25 cellular contexts compared by ENCODE assay signal in genomic region chr3:147423601-147424324, GRCh38. TPM values are rescaled to one million over a fixed set of nuclear protein-coding genes. Genes with fewer than 3 reads are reported as not detected.
DNase-seq lines count a peak whose midpoint lies in the region; FAIRE-seq and TF ChIP-seq lines count a peak whose summit lies in the region.
"Had no signal": no experiment of that assay in that cellular context is flagged by ENCODE, and none has a peak within 500 bp of the region (broad histone marks: within the 10 kb centered on the region; RNA-seq: fewer than 3 reads in every experiment).

No MANE protein-coding gene starts in this region.

- H3K27ac Mint-ChIP-seq in neural crest cell (ENCODE audit: unreplicated experiment): no peak overlapping the region
- H3K27ac Mint-ChIP-seq: activated B cell treated with CpG ODN at 0.5 μM for 24 hours; activated T-helper 1 cell treated with anti-CD3 and anti-CD28 coated beads, Interleukin-12 subunit alpha, Interleukin-12 subunit beta, Interleukin-2, Interleukin-4 antibody, amounts not matched to agents 30 ng/mL and 10 ng/mL and 1 ng/mL, durations not matched to agents 14 hours and 24 hours and 36 hours; CD8-positive, alpha-beta T cell; natural killer cell treated with Interleukin-12 subunit alpha and Interleukin-12 subunit beta and Interleukin-15 and Interleukin-18, amount 100 ng/mL, for 72 hours had no signal

- H3K27me3 Mint-ChIP-seq in neural crest cell (ENCODE audit: low read depth): peaks cover 96% of the 10 kb centered on the region

- peaks cover 2% of the 10 kb centered on the region for H3K27me3 ChIP-seq in WERI-Rb-1 (ENCODE audit: insufficient read depth, low read depth, severe bottlenecking)
- peaks cover 70 to 99% of the 10 kb centered on the region in 2 experiments for H3K27me3 ChIP-seq in endothelial cell of umbilical vein (ENCODE audit: control insufficient read depth in 2 of 2, insufficient read depth in 2 of 2, low read length in 2 of 2)
- H3K27me3 ChIP-seq in HAP-1 (ENCODE audit: low read depth): no peaks in the 10 kb centered on the region; the same call in 1 of the 2 replicates

- POLR2A ChIA-PET in endothelial cell of umbilical vein (lab: Charles Lee): no interaction called here

- no TSS peak for BruUV-seq in endothelial cell of umbilical vein (replicated peaks; lab: Mats Ljungman, UMichigan)

- no peak for TF ChIP-seq CTCF in GM13976 (IDR thresholded peaks at IDR 0.05; ENCODE audit: borderline replicate concordance, control extremely low read depth, extremely low read depth, insufficient read depth, missing control alignments)
- no peak for TF ChIP-seq CTCF in WERI-Rb-1 (IDR thresholded peaks at IDR 0.05; ENCODE audit: low read depth, low read length)
- TF ChIP-seq CTCF in endothelial cell of umbilical vein (IDR thresholded peaks at IDR 0.05; ENCODE audit: extremely low read depth in 1 of 2, insufficient read depth in 1 of 2, low read depth in 1 of 2, low read length in 2 of 2): no peak
- no peak for TF ChIP-seq CTCF in neural crest cell (conservative IDR thresholded peaks at IDR 0.05)

- no peaks in the 10 kb centered on the region for H3K79me2 ChIP-seq in endothelial cell of umbilical vein (ENCODE audit: control insufficient read depth, insufficient read depth, low read length)

- H3K9me3 Mint-ChIP-seq in neural crest cell: no peaks in the 10 kb centered on the region
- H3K9me3 Mint-ChIP-seq: activated T-helper 1 cell treated with anti-CD3 and anti-CD28 coated beads, Interleukin-12 subunit alpha, Interleukin-12 subunit beta, Interleukin-2, Interleukin-4 antibody, amounts not matched to agents 30 ng/mL and 10 ng/mL and 1 ng/mL, durations not matched to agents 14 hours and 24 hours and 36 hours; CD8-positive, alpha-beta T cell had no signal

- peaks cover 3% of the 10 kb centered on the region for H4K20me1 ChIP-seq in endothelial cell of umbilical vein (replicated peaks; ENCODE audit: control insufficient read depth, extremely low read depth, insufficient read depth, low read length)

- peaks cover 4% of the 10 kb centered on the region for H3K4me1 ChIP-seq in endothelial cell of umbilical vein (ENCODE audit: control insufficient read depth, extremely low read depth, insufficient read depth, low read length)
- no peaks in the 10 kb centered on the region for H3K4me1 ChIP-seq in HAP-1

- no peak overlapping the region for H2AFZ ChIP-seq in endothelial cell of umbilical vein (ENCODE audit: low read depth, low read length)

- intact Hi-C loops in endothelial cell of umbilical vein (cut with micrococcal nuclease): no loop called here

- no peak overlapping the region for H3K4me2 ChIP-seq in endothelial cell of umbilical vein (ENCODE audit: insufficient read depth, low read length)

- no peak overlapping the region for H3K27ac ChIP-seq in WERI-Rb-1
- no peak overlapping the region for H3K27ac ChIP-seq in endothelial cell of umbilical vein (ENCODE audit: insufficient read depth, low read depth, low read length)
- H3K27ac ChIP-seq: right atrium auricular region, vagina had no signal

- H3K9me1 ChIP-seq in endothelial cell of umbilical vein (replicated peaks; ENCODE audit: control insufficient read depth, extremely low read depth, insufficient read depth, low read length): no peaks in the 10 kb centered on the region

- peaks cover 38% of the 10 kb centered on the region for H3K4me1 Mint-ChIP-seq in neural crest cell
- H3K4me1 Mint-ChIP-seq: activated B cell treated with CpG ODN at 0.5 μM for 24 hours had no signal

- no peak for FAIRE-seq in endothelial cell of umbilical vein (lab: Jason Lieb, UNC)
- FAIRE-seq: colon had no signal

- dilution Hi-C loops in endothelial cell of umbilical vein (cut with MboI; ENCODE audit: extremely low pct_ligation_motif_present, low sequenced_read_pairs): no loop called here

- H3K9ac ChIP-seq in endothelial cell of umbilical vein (replicated peaks; ENCODE audit: extremely low read depth, insufficient read depth, low read length): no peak overlapping the region

- H3K4me3 Mint-ChIP-seq in neural crest cell: peak overlapping the region; percentile 85
- H3K4me3 Mint-ChIP-seq: activated B cell treated with CpG ODN at 0.5 μM for 24 hours; activated T-helper 1 cell treated with anti-CD3 and anti-CD28 coated beads, Interleukin-12 subunit alpha, Interleukin-12 subunit beta, Interleukin-2, Interleukin-4 antibody, amounts not matched to agents 30 ng/mL and 10 ng/mL and 1 ng/mL, durations not matched to agents 14 hours and 24 hours and 36 hours; CD8-positive, alpha-beta T cell; natural killer cell treated with Interleukin-12 subunit alpha and Interleukin-12 subunit beta and Interleukin-15 and Interleukin-18, amount 100 ng/mL, for 72 hours had no signal

- H3K36me3 ChIP-seq in WERI-Rb-1 (no peaks in the 10 kb centered on the region), endothelial cell of umbilical vein (ENCODE audit: control insufficient read depth in 2 of 2, extremely low read depth in 1 of 2, insufficient read depth in 2 of 2, low read length in 2 of 2) (no peaks in the 10 kb centered on the region), HAP-1 (replicated peaks) (no peaks in the 10 kb centered on the region)
- H3K36me3 ChIP-seq: gastrocnemius medialis, right atrium auricular region, vagina had no signal

- no peaks in the 10 kb centered on the region for H3K36me3 Mint-ChIP-seq in neural crest cell (ENCODE audit: low read depth)
- H3K36me3 Mint-ChIP-seq: CD8-positive, alpha-beta T cell had no signal

- in situ Hi-C loops in GM13976 (cut with MboI; ENCODE audit: low sequenced_read_pairs, unreplicated experiment) (no loop called here), HAP-1 (cut with MboI; ENCODE audit: low sequenced_read_pairs) (no loop called here)

- H3K4me3 ChIP-seq in WERI-Rb-1 (ENCODE audit: low read depth, low read length): peak overlapping the region; percentile 47
- H3K4me3 ChIP-seq in endothelial cell of umbilical vein (replicated peaks in 1 of 3; ENCODE audit: insufficient read depth in 1 of 3, low read depth in 1 of 3, low read length in 3 of 3): no peak overlapping the region
- H3K4me3 ChIP-seq in HAP-1: no peak overlapping the region
- H3K4me3 ChIP-seq: right atrium auricular region, vagina had no signal

- DNase-seq in GM13976 (ENCODE audit: low spot score): peak; percentile 20
- no peak for DNase-seq in WERI-Rb-1
- DNase-seq in endothelial cell of umbilical vein (ENCODE audit: low read depth, low spot score): no peak
- DNase-seq in neural crest cell (ENCODE audit: low read depth, low spot score): no peak
- no peak for DNase-seq in pons (ENCODE audit: low spot score)
- no peak for DNase-seq in Ammon's horn (ENCODE audit: low spot score)
- no peak for DNase-seq in DMS114 treated with DMSO at 0.1 percent for 48 hours (lab: John Stamatoyannopoulos, UW; ENCODE audit: unreplicated experiment)
- DNase-seq in HAP-1 (ENCODE audit: low spot score in 2 of 2): no peak
- DNase-seq: activated B cell treated with CpG ODN at 0.5 μM for 24 hours; activated CD8-positive, alpha-beta memory T cell treated with anti-CD3 and anti-CD28 coated beads for 24 hours; CD8-positive, alpha-beta T cell; DMS79 treated with DMSO at 0.1 percent for 48 hours; gastrocnemius medialis; NCI-H1048; NCI-H2107; NCI-H526; SHP77 had no signal

- no peak for TF ChIP-seq POLR2A in endothelial cell of umbilical vein (IDR thresholded peaks at IDR 0.05; ENCODE audit: low read depth, low read length)

- CTCF ChIA-PET in endothelial cell of umbilical vein (lab: Charles Lee): interaction anchor here (0.8 to 3.5 kb wide), 3 partner anchors 193 to 653 kb away, joined by 4 to 20 read pairs (median 4); no protein-coding TSS in a partner anchor

- H3K9me3 ChIP-seq in WERI-Rb-1 (ENCODE audit: severe bottlenecking): no peaks in the 10 kb centered on the region
- no peaks in the 10 kb centered on the region for H3K9me3 ChIP-seq in endothelial cell of umbilical vein (replicated peaks; ENCODE audit: control insufficient read depth, insufficient read depth, low read length)
- no peaks in the 10 kb centered on the region for H3K9me3 ChIP-seq in HAP-1
- H3K9me3 ChIP-seq: gastrocnemius medialis, right atrium auricular region, vagina had no signal

TF ChIP-seq in endothelial cell of umbilical vein, 7 proteins besides CTCF, POLR2A, EP300 and RAD21:
- TF ChIP-seq POLR2AphosphoS5 (IDR thresholded peaks at IDR 0.05; ENCODE audit: insufficient read depth, low read depth, low read length) (no peak), EZH2 (IDR thresholded peaks at IDR 0.05; ENCODE audit: borderline replicate concordance, low read depth, low read length, severe bottlenecking) (peak; percentile 69)

RNA-seq across cellular contexts. Expression of gene ZIC1, which starts 14.6 kb away (rescaled TPM):
- not detected in 2 replicates for total RNA-seq in endothelial cell of umbilical vein
- polyA plus RNA-seq in endothelial cell of umbilical vein: not detected in 2 replicates
- polyA plus RNA-seq in endothelial cell of umbilical vein (2011; cell fraction: cytosol; rRNA removed): not detected in 2 replicates
- polyA plus RNA-seq in endothelial cell of umbilical vein (2011; cell fraction: nucleus; rRNA removed): not detected in 2 replicates
- polyA plus RNA-seq in endothelial cell of umbilical vein (2012): not detected in 2 replicates
- polyA minus RNA-seq in endothelial cell of umbilical vein: not detected in 2 replicates
- not detected for polyA minus RNA-seq in endothelial cell of umbilical vein (2011; cell fraction: cytosol; rRNA and poly(A)+ RNA removed)
- not detected in 2 replicates for polyA minus RNA-seq in endothelial cell of umbilical vein (2011; cell fraction: nucleus; rRNA and poly(A)+ RNA removed)
- 54.3 and 64.5 TPM in 2 replicates for total RNA-seq in neural crest cell
- total RNA-seq: activated B cell treated with CpG ODN at 0.5 μM for 24 hours; activated T-helper 1 cell treated with anti-CD3 and anti-CD28 coated beads, Interleukin-12 subunit alpha, Interleukin-12 subunit beta, Interleukin-2, Interleukin-4 antibody, amounts not matched to agents 30 ng/mL and 10 ng/mL and 1 ng/mL, durations not matched to agents 14 hours and 24 hours and 36 hours; CD8-positive, alpha-beta T cell; epithelial cell of proximal tubule; mesenteric fat pad; natural killer cell treated with Interleukin-12 subunit alpha and Interleukin-12 subunit beta and Interleukin-15 and Interleukin-18, amount 100 ng/mL, for 72 hours; T-helper 1 cell treated with Interleukin-12 subunit alpha and Interleukin-12 subunit beta and Interleukin-4 antibody, amounts not matched to agents 30 ng/mL and 1 ng/mL, for 36 hours; vagina had no signal

RNA-seq across cellular contexts. Expression of gene ZIC4, which starts 17.4 kb away (rescaled TPM):
- total RNA-seq in endothelial cell of umbilical vein (not detected in 2 replicates), neural crest cell (4.5 and 6.1 TPM in 2 replicates)
- polyA plus RNA-seq in endothelial cell of umbilical vein: not detected in 2 replicates
- polyA plus RNA-seq in endothelial cell of umbilical vein (2011; cell fraction: cytosol; rRNA removed): not detected in 2 replicates
- polyA plus RNA-seq in endothelial cell of umbilical vein (2011; cell fraction: nucleus; rRNA removed): not detected in 2 replicates
- polyA plus RNA-seq in endothelial cell of umbilical vein (2012): not detected in 2 replicates
- not detected in 2 replicates for polyA minus RNA-seq in endothelial cell of umbilical vein
- not detected for polyA minus RNA-seq in endothelial cell of umbilical vein (2011; cell fraction: cytosol; rRNA and poly(A)+ RNA removed)
- not detected in 2 replicates for polyA minus RNA-seq in endothelial cell of umbilical vein (2011; cell fraction: nucleus; rRNA and poly(A)+ RNA removed)
- total RNA-seq: activated B cell treated with CpG ODN at 0.5 μM for 24 hours; activated T-helper 1 cell treated with anti-CD3 and anti-CD28 coated beads, Interleukin-12 subunit alpha, Interleukin-12 subunit beta, Interleukin-2, Interleukin-4 antibody, amounts not matched to agents 30 ng/mL and 10 ng/mL and 1 ng/mL, durations not matched to agents 14 hours and 24 hours and 36 hours; CD8-positive, alpha-beta T cell; epithelial cell of proximal tubule; mesenteric fat pad; natural killer cell treated with Interleukin-12 subunit alpha and Interleukin-12 subunit beta and Interleukin-15 and Interleukin-18, amount 100 ng/mL, for 72 hours; right atrium auricular region; T-helper 1 cell treated with Interleukin-12 subunit alpha and Interleukin-12 subunit beta and Interleukin-4 antibody, amounts not matched to agents 30 ng/mL and 1 ng/mL, for 36 hours; vagina had no signal

Comparison
In these comparisons a context has a peak if more than half of its experiments do, and no peak if none do; other contexts are left out.
1. RNA of gene ZIC1, which starts 14.6 kb away (total RNA-seq): 54.3 to 64.5 TPM in neural crest cell; not detected in endothelial cell of umbilical vein; every median in the first group is over 10 times any median in the second.